19 cellular contexts compared by ENCODE assay signal in genomic region chr1:189275786-189276185, GRCh38.
DNase-seq lines count a peak whose midpoint lies in the region; ATAC-seq and TF ChIP-seq lines count a peak whose summit lies in the region.
"Had no signal": no experiment of that assay in that cellular context is flagged by ENCODE, and none has a peak within 500 bp of the region (broad histone marks: within the 10 kb centered on the region; RNA-seq: fewer than 3 reads in every experiment).

No MANE protein-coding gene starts in this region.

- no peak for TF ChIP-seq CTCF in astrocyte of the cerebellum (IDR thresholded peaks at IDR 0.05; ENCODE audit: low read depth, low read length, missing control alignments)
- no peak for TF ChIP-seq CTCF in retinal pigment epithelial cell (conservative IDR thresholded peaks at IDR 0.05; ENCODE audit: low read depth, low read length)

- H3K4me3 ChIP-seq in astrocyte of the cerebellum (ENCODE audit: low read depth, low read length) (no peak overlapping the region), retinal pigment epithelial cell (ENCODE audit: low read length) (no peak overlapping the region)
- H3K4me3 ChIP-seq: BLaER1 had no signal

- in situ Hi-C loops in astrocyte of the cerebellum (cut with HindIII; ENCODE audit: low sequenced_read_pairs), result no loop called here

- DNase-seq in M059J (ENCODE audit: low read depth), result peak; percentile 4
- DNase-seq in astrocyte of the cerebellum (ENCODE audit: low read depth), result peak; percentile 33
- DNase-seq in dedifferentiated amniotic fluid mesenchymal stem cell (ENCODE audit: extremely low spot score), result peak; percentile 68
- DNase-seq in retinal pigment epithelial cell (ENCODE audit: low read depth), result peak; percentile 35
- no peak for DNase-seq in amniotic stem cell (lab: John Stamatoyannopoulos, UW)
- no peak for DNase-seq in activated effector memory CD4-positive, alpha-beta T cell treated with anti-CD3 and anti-CD28 coated beads, Interleukin-2, amount 50 U/mL, for 16 hours
- DNase-seq: CD4-positive, CD25-positive, alpha-beta regulatory T cell; DMS153; DND-41; NCI-H1092; NCI-H1417 treated with DMSO at 0.1 percent for 48 hours; NCI-H1694 treated with DMSO at 0.1 percent for 48 hours; NCI-H2081; NCI-H2227 treated with DMSO at 0.1 percent for 48 hours; NCI-H69; SHP77 had no signal

- no peak for ATAC-seq in GM19395 (IDR thresholded peaks at IDR 0.05; ENCODE audit: unreplicated experiment)
- ATAC-seq: Panc1 had no signal

Comparison
In these comparisons a context has a peak if more than half of its experiments do, and no peak if none do; other contexts are left out.
1. DNase-seq: peak in M059J (single experiment), astrocyte of the cerebellum (single experiment), dedifferentiated amniotic fluid mesenchymal stem cell (single experiment) and retinal pigment epithelial cell (single experiment); none in amniotic stem cell (single experiment) and activated effector memory CD4-positive, alpha-beta T cell treated with anti-CD3 and anti-CD28 coated beads, Interleukin-2, amount 50 U/mL, for 16 hours (single experiment).